ENCODE assay signal across 38 cellular contexts in genomic region chr15:81391657-81392056, GRCh38. TPM values are rescaled to one million over a fixed set of nuclear protein-coding genes. Genes with fewer than 3 reads are reported as not detected.
"Had no signal": no experiment of that assay in that cellular context is flagged by ENCODE, and none has a peak within 500 bp of the region (broad histone marks: within the 10 kb centered on the region; RNA-seq: fewer than 3 reads in every experiment).

No MANE protein-coding gene starts in this region.

- H3K4me1 ChIP-seq: adrenal gland, ascending aorta, breast epithelium had no signal

- H3K9me3 ChIP-seq: adrenal gland, ascending aorta, body of pancreas, breast epithelium had no signal

- FAIRE-seq: astrocyte, bronchial epithelial cell had no signal

- H3K27ac ChIP-seq: adrenal gland, ascending aorta, body of pancreas, brain microvascular endothelial cell, breast epithelium, cardiac muscle cell had no signal

- H3K4me3 ChIP-seq: adrenal gland, ascending aorta, body of pancreas, breast epithelium, cardiac muscle cell had no signal

- H3K36me3 ChIP-seq: adrenal gland, ascending aorta, brain microvascular endothelial cell, breast epithelium, cardiac muscle cell had no signal

- ATAC-seq: activated naive CD4-positive, alpha-beta T cell treated with anti-CD3 and anti-CD28 coated beads, Interleukin-2, amount 50 U/mL, for 72 hours; activated naive CD8-positive, alpha-beta T cell treated with anti-CD3 and anti-CD28 coated beads, Interleukin-2, amount 50 U/mL, for 24 hours; activated T-cell treated with anti-CD3 and anti-CD28 coated beads, Interleukin-2, amount 50 U/mL, for 4 hours; activated T-cell treated with anti-CD3 and anti-CD28 coated beads, Interleukin-2, amount 50 U/mL, for 72 hours; activated T-helper 17 cell treated with anti-CD3 and anti-CD28 coated beads, Interleukin-2, amount 50 U/mL, for 72 hours; body of pancreas had no signal

- DNase-seq: activated effector memory CD4-positive, alpha-beta T cell treated with anti-CD3 and anti-CD28 coated beads, Interleukin-2, amount 50 U/mL, for 16 hours; activated effector memory CD4-positive, alpha-beta T cell treated with Interleukin-2 at 50 U/mL for 16 hours; activated gamma-delta T cell; activated gamma-delta T cell treated with Interleukin-2 at 50 U/mL for 16 hours; activated naive CD4-positive, alpha-beta T cell; activated naive CD4-positive, alpha-beta T cell treated with anti-CD3 and anti-CD28 coated beads for 36 hours; activated naive CD4-positive, alpha-beta T cell treated with anti-CD3 and anti-CD28 coated beads, Interleukin-2, amount 10 ng/mL, durations not matched to agents 7 days and 5 days; activated naive CD4-positive, alpha-beta T cell treated with anti-CD3 and anti-CD28 coated beads, Interleukin-2, amount 50 U/mL, for 16 hours; activated naive CD4-positive, alpha-beta T cell treated with Interleukin-2 at 50 U/mL for 16 hours; activated naive CD8-positive, alpha-beta T cell treated with anti-CD3 and anti-CD28 coated beads for 36 hours; activated naive CD8-positive, alpha-beta T cell treated with anti-CD3 and anti-CD28 coated beads, Interleukin-2, amount 10 ng/mL, durations not matched to agents 7 days and 5 days; activated naive CD8-positive, alpha-beta T cell treated with anti-CD3 and anti-CD28 coated beads, Interleukin-2, amount 50 U/mL, for 24 hours; activated T-cell treated with anti-CD3 and anti-CD28 coated beads, Interleukin-2, amount 50 U/mL, for 1 hour; activated T-cell treated with anti-CD3 and anti-CD28 coated beads, Interleukin-2, amount 50 U/mL, for 24 hours; activated T-cell treated with anti-CD3 and anti-CD28 coated beads, Interleukin-2, amount 50 U/mL, for 4 hours; activated T-cell treated with anti-CD3 and anti-CD28 coated beads, Interleukin-2, amount 50 U/mL, for 48 hours; activated T-cell treated with anti-CD3 and anti-CD28 coated beads, Interleukin-2, amount 50 U/mL, for 72 hours; adrenal gland; amniotic stem cell; amygdala; anterior cingulate cortex; aorta; body of pancreas; brain microvascular endothelial cell; caudate nucleus; central memory CD4-positive, alpha-beta T cell; cerebellar nuclear complex had no signal

- H3K27me3 ChIP-seq: adrenal gland, ascending aorta, body of pancreas, brain microvascular endothelial cell, breast epithelium, cardiac muscle cell had no signal

RNA-seq across cellular contexts. Expression of gene TMC3, which starts 17.6 kb away (rescaled TPM):
- total RNA-seq: activated naive CD4-positive, alpha-beta T cell treated with anti-CD3 and anti-CD28 coated beads for 36 hours; activated naive CD4-positive, alpha-beta T cell treated with anti-CD3 and anti-CD28 coated beads, Interleukin-2, amount 50 U/mL, for 72 hours; activated naive CD8-positive, alpha-beta T cell treated with anti-CD3 and anti-CD28 coated beads for 36 hours; activated naive CD8-positive, alpha-beta T cell treated with anti-CD3 and anti-CD28 coated beads, Interleukin-2, amount 10 ng/mL, durations not matched to agents 7 days and 5 days; activated T-cell treated with anti-CD3 and anti-CD28 coated beads, Interleukin-2, amount 50 U/mL, for 4 hours; activated T-cell treated with anti-CD3 and anti-CD28 coated beads, Interleukin-2, amount 50 U/mL, for 72 hours; activated T-helper 1 cell treated with anti-CD3 and anti-CD28 coated beads, Interleukin-12 subunit alpha, Interleukin-12 subunit beta, Interleukin-2, Interleukin-4 antibody, amounts not matched to agents 30 ng/mL and 10 ng/mL and 1 ng/mL, durations not matched to agents 14 hours and 24 hours and 36 hours; activated T-helper 17 cell treated with anti-CD3 and anti-CD28 coated beads, Interleukin-2, amount 50 U/mL, for 72 hours; activated T-helper 2 cell treated with anti-CD3 and anti-CD28 coated beads, Interferon-gamma antibody, Interleukin-2, Interleukin-4, amounts not matched to agents 10 μg/mL and 5 μg/mL and 100 μg/mL, durations not matched to agents 14 hours and 24 hours and 36 hours; adrenal gland; ascending aorta; bronchial epithelial cell; cardiac septum; chondrocyte had no signal
- polyA plus RNA-seq: aorta had no signal
